ENCODE assay signal across 18 cellular contexts in the genomic region with DNA sequence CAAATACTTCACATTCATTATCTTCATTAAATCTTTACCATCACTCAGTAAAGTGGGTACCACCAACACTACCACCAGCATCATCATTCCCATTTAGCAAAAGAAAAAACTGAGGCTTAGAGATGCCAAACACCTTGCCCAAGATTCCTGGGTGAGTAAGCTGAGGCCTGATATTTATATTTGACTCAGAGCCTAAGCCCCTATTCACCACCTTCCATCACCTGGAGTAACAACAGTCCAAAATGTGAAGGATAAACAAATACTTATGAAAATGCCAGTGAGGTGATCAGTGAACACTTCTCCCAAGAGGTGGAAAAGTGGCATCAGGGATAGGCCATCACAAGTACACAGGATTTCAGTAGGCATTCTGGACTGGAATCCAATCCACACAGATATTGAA. TPM values are rescaled to one million over a fixed set of nuclear protein-coding genes. Genes with fewer than 3 reads are reported as not detected.
DNase-seq lines count a peak whose midpoint lies in the region; ATAC-seq, FAIRE-seq and TF ChIP-seq lines count a peak whose summit lies in the region.
"Had no signal": no experiment of that assay in that cellular context is flagged by ENCODE, and none has a peak within 500 bp of the region (broad histone marks: within the 10 kb centered on the region; RNA-seq: fewer than 3 reads in every experiment).

No MANE protein-coding gene starts in this region.

- DNase-seq in CD4-positive, alpha-beta memory T cell = no peak
- DNase-seq in HFF-Myc (ENCODE audit: extremely low read depth, low read depth) (no peak), K562 (ENCODE audit: extremely low read depth in 1 of 4, low spot score in 3 of 4) (no peak), foreskin keratinocyte (no peak), GDM1 (lab: John Stamatoyannopoulos, UW) (no peak), RWPE1 (ENCODE audit: low spot score) (no peak)
- no peak for DNase-seq in naive thymus-derived CD4-positive, alpha-beta T cell
- DNase-seq: activated CD8-positive, alpha-beta T cell treated with anti-CD3 and anti-CD28 coated beads, Interleukin-2, amount 10 ng/mL, durations not matched to agents 7 days and 5 days; effector CD4-positive, alpha-beta T cell; H7; left colon; natural killer cell; NCI-H2171; stimulated activated CD4-positive, alpha-beta T cell treated with anti-CD3 and anti-CD28 coated beads, Interleukin-2, amount 100 ng/mL, for 48 hours had no signal

- peak overlapping the region; percentile 95 for H3K27ac ChIP-seq in CD4-positive, alpha-beta memory T cell (ENCODE audit: low read depth, low read length)
- H3K27ac ChIP-seq in K562 (ENCODE audit: extremely low read depth, low read depth, low read length) (no peak overlapping the region), foreskin keratinocyte (no peak overlapping the region), RWPE1 (no peak overlapping the region)
- H3K27ac ChIP-seq in naive thymus-derived CD4-positive, alpha-beta T cell (ENCODE audit: low read depth, low read length) = peak overlapping the region; percentile 98
- H3K27ac ChIP-seq: C4-2B had no signal

- H3K4me2 ChIP-seq in K562 (ENCODE audit: insufficient read depth, low read length) = peak overlapping the region; percentile 94

- intact Hi-C loops in CD4-positive, alpha-beta memory T cell (cut with micrococcal nuclease) = loop anchor here (5.0 kb wide), 1 partner anchor 947 kb away; no protein-coding TSS in a partner anchor
- intact Hi-C loops in K562 (cut with micrococcal nuclease) = loop anchor here (5.0 to 10.0 kb wide), 4 partner anchors 83 to 290 kb away; partner anchors contain the start of gene SCAF11
- intact Hi-C loops in naive thymus-derived CD4-positive, alpha-beta T cell (cut with micrococcal nuclease) = loop anchor here (5.0 to 10.0 kb wide), 7 partner anchors 110 to 1442 kb away; partner anchors contain the start of genes ANO6 (in 1 of the 2) and RPAP3 (in 1 of the 2)

- no peak for TF ChIP-seq RAD21 in K562 (CRISPR knock-in tag; conservative IDR thresholded peaks at IDR 0.05 in 1 of 2, IDR thresholded peaks at IDR 0.05 in 1 of 2)

- peaks cover 4% of the 10 kb centered on the region for H3K9me1 ChIP-seq in K562 (ENCODE audit: control insufficient read depth, insufficient read depth, low read length)

- no peak for TF ChIP-seq EP300 in K562 (IDR thresholded peaks at IDR 0.05; ENCODE audit: low read length)

- BruUV-seq in K562 (replicated peaks; lab: Mats Ljungman, UMichigan) = no TSS peak

- no peak for TF ChIP-seq CTCF in HFF-Myc (IDR thresholded peaks at IDR 0.05; ENCODE audit: low read depth, low read length, missing control alignments)
- TF ChIP-seq CTCF in K562 (IDR thresholded peaks at IDR 0.05 in 2 of 3, conservative IDR thresholded peaks at IDR 0.05 in 1 of 3; ENCODE audit: insufficient read depth in 2 of 3, low read depth in 1 of 3, low read length in 3 of 3) = no peak
- TF ChIP-seq CTCF in foreskin keratinocyte (conservative IDR thresholded peaks at IDR 0.05) = no peak
- TF ChIP-seq CTCF in RWPE1 (conservative IDR thresholded peaks at IDR 0.05; ENCODE audit: low read depth) = no peak

- peak overlapping the region; percentile 91 to 96 for H3K4me3 ChIP-seq in CD4-positive, alpha-beta memory T cell (ENCODE audit: low read length in 2 of 2)
- H3K4me3 ChIP-seq in HFF-Myc (replicated peaks; ENCODE audit: low read depth, low read length) (peak overlapping the region; percentile 91), K562 (peak overlapping the region; percentile 83; the same call in 1 of the 2 replicates)
- H3K4me3 ChIP-seq in naive thymus-derived CD4-positive, alpha-beta T cell (ENCODE audit: low read length) = peak overlapping the region; percentile 93

- peaks cover 0 to 2% (median 0%) of the 10 kb centered on the region in 8 donors for H3K9me3 Mint-ChIP-seq in CD4-positive, alpha-beta memory T cell
- H3K9me3 Mint-ChIP-seq in naive thymus-derived CD4-positive, alpha-beta T cell = peaks cover 0 to 3% (median 0%) of the 10 kb centered on the region in 11 donors
- H3K9me3 Mint-ChIP-seq: natural killer cell had no signal

- H3K27ac Mint-ChIP-seq in CD4-positive, alpha-beta memory T cell = no peak overlapping the region
- no peak overlapping the region for H3K27ac Mint-ChIP-seq in naive thymus-derived CD4-positive, alpha-beta T cell
- H3K27ac Mint-ChIP-seq: activated CD8-positive, alpha-beta T cell treated with anti-CD3 and anti-CD28 coated beads, Interleukin-2, amount 10 ng/mL, durations not matched to agents 7 days and 5 days; natural killer cell had no signal

- peaks cover 17 to 20% (median 19%) of the 10 kb centered on the region in 4 donors for H3K4me1 Mint-ChIP-seq in CD4-positive, alpha-beta memory T cell
- peaks cover under 1 to 21% (median 2%) of the 10 kb centered on the region in 7 donors for H3K4me1 Mint-ChIP-seq in naive thymus-derived CD4-positive, alpha-beta T cell

- H3K4me1 ChIP-seq in CD4-positive, alpha-beta memory T cell (ENCODE audit: insufficient read depth, low read length) = peaks cover 72% of the 10 kb centered on the region
- H3K4me1 ChIP-seq in K562 (replicated peaks in 1 of 2; ENCODE audit: control insufficient read depth in 2 of 2, insufficient read depth in 2 of 2, low read length in 2 of 2) = peaks cover 36 to 43% of the 10 kb centered on the region in 2 experiments
- peaks cover 58 to 60% of the 10 kb centered on the region in 2 donors for H3K4me1 ChIP-seq in naive thymus-derived CD4-positive, alpha-beta T cell (ENCODE audit: control insufficient read depth in 2 of 2, insufficient read depth in 2 of 2, low read length in 2 of 2)
- peaks cover 63% of the 10 kb centered on the region for H3K4me1 ChIP-seq in foreskin keratinocyte

- no peaks in the 10 kb centered on the region for H3K36me3 ChIP-seq in CD4-positive, alpha-beta memory T cell (ENCODE audit: insufficient read depth, low read length)
- H3K36me3 ChIP-seq in K562 (ENCODE audit: control insufficient read depth, insufficient read depth, low read length) = peaks cover 26% of the 10 kb centered on the region; the same call in 2 of the 3 replicates
- peaks cover 0 to 26% (median 0%) of the 10 kb centered on the region in 3 experiments for H3K36me3 ChIP-seq in naive thymus-derived CD4-positive, alpha-beta T cell (ENCODE audit: control insufficient read depth in 2 of 3, insufficient read depth in 3 of 3, low read length in 3 of 3)

- CTCF ChIA-PET in CD4-positive, alpha-beta memory T cell (lab: Charles Lee; ENCODE audit: partially characterized antibody) = no interaction called here
- CTCF ChIA-PET in K562 (lab: Yijun Ruan, JAX; ENCODE audit: low intra/inter-chr PET ratio) (no interaction called here), RWPE1 (lab: Yijun Ruan, JAX) (interaction anchor here (1.1 kb wide), 1 partner anchor 10 kb away, joined by 3 read pairs; no protein-coding TSS in a partner anchor)
- CTCF ChIA-PET in naive thymus-derived CD4-positive, alpha-beta T cell (lab: Charles Lee) = no interaction called here

- H3K27me3 ChIP-seq in CD4-positive, alpha-beta memory T cell (ENCODE audit: insufficient read depth, low read length) = no peaks in the 10 kb centered on the region
- H3K27me3 ChIP-seq in K562 (ENCODE audit: control insufficient read depth in 2 of 2, insufficient read depth in 2 of 2, low read length in 2 of 2) = no peaks in the 10 kb centered on the region
- H3K27me3 ChIP-seq in naive thymus-derived CD4-positive, alpha-beta T cell (ENCODE audit: control insufficient read depth in 2 of 2, insufficient read depth in 2 of 2, low read length in 2 of 2) = no peaks in the 10 kb centered on the region
- H3K27me3 ChIP-seq in foreskin keratinocyte = no peaks in the 10 kb centered on the region

- H3K9me3 ChIP-seq in CD4-positive, alpha-beta memory T cell (ENCODE audit: control insufficient read depth in 1 of 2, low read length in 2 of 2) = no peaks in the 10 kb centered on the region
- no peaks in the 10 kb centered on the region for H3K9me3 ChIP-seq in K562 (replicated peaks; ENCODE audit: control insufficient read depth, insufficient read depth, low read depth, low read length)
- H3K9me3 ChIP-seq in naive thymus-derived CD4-positive, alpha-beta T cell (ENCODE audit: control insufficient read depth in 2 of 3, low read length in 3 of 3) = no peaks in the 10 kb centered on the region

- no peak overlapping the region for H2AFZ ChIP-seq in K562 (ENCODE audit: low read depth, low read length)

- no peak for ATAC-seq in K562
- no peak for ATAC-seq in naive thymus-derived CD4-positive, alpha-beta T cell
- no peak for ATAC-seq in foreskin keratinocyte
- ATAC-seq in GM21360 (IDR thresholded peaks at IDR 0.05; ENCODE audit: unreplicated experiment) = no peak
- ATAC-seq: activated CD8-positive, alpha-beta T cell treated with anti-CD3 and anti-CD28 coated beads, Interleukin-2, amount 10 ng/mL, durations not matched to agents 7 days and 5 days; left colon; natural killer cell had no signal

- in situ Hi-C loops in K562 (cut with MboI) = no loop called here

- no peak for TF ChIP-seq POLR2A in K562 (conservative IDR thresholded peaks at IDR 0.05)

- H3K4me3 Mint-ChIP-seq in CD4-positive, alpha-beta memory T cell = no peak overlapping the region
- H3K4me3 Mint-ChIP-seq in naive thymus-derived CD4-positive, alpha-beta T cell = no peak overlapping the region
- H3K4me3 Mint-ChIP-seq: activated CD8-positive, alpha-beta T cell treated with anti-CD3 and anti-CD28 coated beads, Interleukin-2, amount 10 ng/mL, durations not matched to agents 7 days and 5 days; natural killer cell had no signal

- H3K79me2 ChIP-seq in K562 (ENCODE audit: control insufficient read depth, insufficient read depth, low read length) = peaks cover 87% of the 10 kb centered on the region

- POLR2A ChIA-PET in CD4-positive, alpha-beta memory T cell (lab: Charles Lee; ENCODE audit: partially characterized antibody) = interaction anchor here (1.1 to 2.3 kb wide), 4 partner anchors 38 to 107 kb away, joined by 3 to 79 read pairs (median 7); no protein-coding TSS in a partner anchor
- POLR2A ChIA-PET in K562 (lab: Yijun Ruan, JAX) (interaction anchor here (2.1 kb wide), 1 partner anchor 9 kb away, joined by 4 read pairs; no protein-coding TSS in a partner anchor), RWPE1 (lab: Yijun Ruan, JAX; ENCODE audit: low non-redundant PET) (no interaction called here)
- POLR2A ChIA-PET in naive thymus-derived CD4-positive, alpha-beta T cell (lab: Charles Lee) = interaction anchor here (1.6 to 6.0 kb wide), 2 partner anchors 47 to 55 kb away, joined by 5 to 30 read pairs; no protein-coding TSS in a partner anchor

- peak overlapping the region in 1 of 2 experiments; percentile 98; a peak in 2 of 4 replicates for H3K9ac ChIP-seq in K562 (ENCODE audit: insufficient read depth in 1 of 2, low read depth in 2 of 2, low read length in 2 of 2)

- H3K27me3 Mint-ChIP-seq in CD4-positive, alpha-beta memory T cell = no peaks in the 10 kb centered on the region
- H3K27me3 Mint-ChIP-seq in naive thymus-derived CD4-positive, alpha-beta T cell = no peaks in the 10 kb centered on the region

- FAIRE-seq in K562 (lab: Jason Lieb, UNC) = no peak
- FAIRE-seq: frontal cortex, G401.6 had no signal

- H4K20me1 ChIP-seq in K562 (replicated peaks; ENCODE audit: control insufficient read depth, insufficient read depth, low read length) = peaks cover 30% of the 10 kb centered on the region

- H3K36me3 Mint-ChIP-seq in CD4-positive, alpha-beta memory T cell = peaks cover 5 to 30% of the 10 kb centered on the region in 2 donors
- peaks cover 0 to 19% (median 5%) of the 10 kb centered on the region in 5 donors for H3K36me3 Mint-ChIP-seq in naive thymus-derived CD4-positive, alpha-beta T cell
- H3K36me3 Mint-ChIP-seq: natural killer cell had no signal

RNA-seq across cellular contexts. Expression of gene SLC38A1, which starts 3.7 kb away (rescaled TPM):
- total RNA-seq in CD4-positive, alpha-beta memory T cell = 100 to 1,000 TPM; 265 to 272 TPM
- polyA plus RNA-seq in CD4-positive, alpha-beta memory T cell = 100 to 1,000 TPM; 230 to 307 TPM
- total RNA-seq in K562 (2011; cell fraction: chromatin; rRNA removed; ENCODE audit: low replicate concordance) = 101 and 216 TPM in 2 replicates
- 66.2 and 82.1 TPM in 2 replicates for total RNA-seq in K562 (2011; cell fraction: nucleolus; rRNA removed)
- total RNA-seq in K562 (2011; cell fraction: nucleoplasm; rRNA removed) = 126 and 163 TPM in 2 replicates
- total RNA-seq in K562 (2014; rRNA removed) = 64.5 and 71.8 TPM in 2 replicates
- 99.9 and 112 TPM in 2 replicates for total RNA-seq in K562 (2014; rRNA removed; fragmentation: Illumina TruSeq; extraction: Trizol)
- total RNA-seq in K562 (2015; rRNA removed; fragmentation: Illumina TruSeq; extraction: Trizol) = 79.7 and 88.7 TPM in 2 replicates
- 104 and 112 TPM in 2 replicates for total RNA-seq in K562 (2021)
- polyA plus RNA-seq in K562 (2011; rRNA removed) = 32.4 and 54.4 TPM in 2 replicates
- 14.0 and 24.2 TPM in 2 replicates for polyA plus RNA-seq in K562 (2011; cell fraction: cytosol; rRNA removed)
- 26.6 and 28.4 TPM in 2 replicates for polyA plus RNA-seq in K562 (2011; cell fraction: nucleus; rRNA removed)
- polyA plus RNA-seq in K562 (2012) = 62.7 and 87.2 TPM in 2 replicates
- polyA plus RNA-seq in K562 (2014; fragmentation: Illumina TruSeq; extraction: Trizol) = 86.1 and 92.2 TPM in 2 replicates
- 10 to 100 TPM; 51.9 to 75.0 TPM for polyA plus RNA-seq in K562 (2014; fragmentation: Nextera tagmentation; extraction: Ambion mirVana)
- polyA plus RNA-seq in K562 (2014; rRNA removed) = 54.7 and 56.9 TPM in 2 replicates
- polyA minus RNA-seq in K562 (2011; rRNA and poly(A)+ RNA removed) = 117 and 153 TPM in 2 replicates
- polyA minus RNA-seq in K562 (2011; cell fraction: cytosol; rRNA and poly(A)+ RNA removed) = 32.7 and 53.4 TPM in 2 replicates
- polyA minus RNA-seq in K562 (2011; cell fraction: nucleus; rRNA and poly(A)+ RNA removed) = 39.6 and 49.0 TPM in 2 replicates
- total RNA-seq in naive thymus-derived CD4-positive, alpha-beta T cell = 100 to 1,000 TPM; 172 to 283 (median 249) TPM
- polyA plus RNA-seq in naive thymus-derived CD4-positive, alpha-beta T cell = 100 to 1,000 TPM; 235 to 263 TPM
- total RNA-seq in foreskin keratinocyte = 147 and 182 TPM in 2 replicates
- 28.5 and 28.8 TPM in 2 replicates for polyA plus RNA-seq in foreskin keratinocyte

Comparison
In these comparisons a context has a peak if more than half of its experiments do, and no peak if none do; other contexts are left out.
1. H3K27ac ChIP-seq: peak in CD4-positive, alpha-beta memory T cell (single experiment) and naive thymus-derived CD4-positive, alpha-beta T cell (single experiment); none in K562 (single experiment), foreskin keratinocyte (single experiment) and RWPE1 (single experiment).
2. Peak in every context shown above with its lines, with median percentiles within 50 percentile points of each other: H3K4me3 ChIP-seq.